14 cellular contexts compared by ENCODE assay signal in genomic region chr3:160099855-160100254, GRCh38.
A peak's percentile ranks its signal among the peaks of the same experiment; 100 is the strongest.
DNase-seq lines count a peak whose midpoint lies in the region; ATAC-seq, FAIRE-seq and TF ChIP-seq lines count a peak whose summit lies in the region.
"Had no signal": no experiment of that assay in that cellular context is flagged by ENCODE, and none has a peak within 500 bp of the region (broad histone marks: within the 10 kb centered on the region; RNA-seq: fewer than 3 reads in every experiment).

No MANE protein-coding gene starts in this region.

- H3K4me1 ChIP-seq in suprapubic skin, result no peaks in the 10 kb centered on the region

- no peak for FAIRE-seq in GM12892 (lab: Jason Lieb, UNC)

- H3K9me3 ChIP-seq in suprapubic skin, result no peaks in the 10 kb centered on the region
- H3K9me3 ChIP-seq: lower lobe of right lung, SK-N-SH had no signal

- H3K27ac ChIP-seq in suprapubic skin, result no peak overlapping the region
- H3K27ac ChIP-seq: brain microvascular endothelial cell, lower lobe of right lung had no signal

- no peaks in the 10 kb centered on the region for H3K27me3 ChIP-seq in suprapubic skin
- H3K27me3 ChIP-seq: brain microvascular endothelial cell had no signal

- peak; percentile 54 for ATAC-seq in HG03060 (IDR thresholded peaks at IDR 0.05; ENCODE audit: low read depth, unreplicated experiment)
- ATAC-seq: lower lobe of right lung had no signal

- 73% methylated on average over 4 of the region's 4 CpGs for WGBS in suprapubic skin

- DNase-seq in GM12892 (ENCODE audit: insufficient read length), result peak; percentile 13
- peak; percentile 66 for DNase-seq in GM20000 (ENCODE audit: low spot score)
- peak; percentile 4 for DNase-seq in NAMALWA (ENCODE audit: low spot score)
- no peak for DNase-seq in suprapubic skin (ENCODE audit: low spot score in 2 of 2)
- DNase-seq in NCI-H748 treated with DMSO at 0.1 percent for 48 hours (lab: John Stamatoyannopoulos, UW), result no peak
- DNase-seq in activated naive CD4-positive, alpha-beta T cell (lab: John Stamatoyannopoulos, UW), result no peak
- no peak for DNase-seq in NCI-H2171 (lab: John Stamatoyannopoulos, UW)
- DNase-seq: brain microvascular endothelial cell; hypothalamus; lower lobe of right lung; nucleus accumbens; SK-N-SH; stimulated activated CD4-positive, alpha-beta T cell treated with anti-CD3 and anti-CD28 coated beads, Interleukin-15, amount 100 ng/mL, for 24 hours had no signal

- no peak overlapping the region for H3K4me3 ChIP-seq in suprapubic skin
- H3K4me3 ChIP-seq: lower lobe of right lung had no signal

- TF ChIP-seq EP300 in suprapubic skin (IDR thresholded peaks at IDR 0.05), result no peak

- TF ChIP-seq POLR2A in GM12892 (IDR thresholded peaks at IDR 0.05; ENCODE audit: low read depth, low read length), result no peak
- TF ChIP-seq POLR2A in suprapubic skin (IDR thresholded peaks at IDR 0.05), result no peak

- TF ChIP-seq CTCF in GM20000 (IDR thresholded peaks at IDR 0.05; ENCODE audit: extremely low read depth, missing control alignments) (no peak), suprapubic skin (IDR thresholded peaks at IDR 0.05) (no peak)

- H3K36me3 ChIP-seq in suprapubic skin, result no peaks in the 10 kb centered on the region
- H3K36me3 ChIP-seq: brain microvascular endothelial cell, lower lobe of right lung had no signal

Comparison
In these comparisons a context has a peak if more than half of its experiments do, and no peak if none do; other contexts are left out.
1. DNase-seq: peak in GM12892 (single experiment), GM20000 (single experiment) and NAMALWA (single experiment); none in suprapubic skin (0 of 2), NCI-H748 treated with DMSO at 0.1 percent for 48 hours (single experiment), activated naive CD4-positive, alpha-beta T cell (0 of 4) and NCI-H2171 (single experiment).